Comparison of ENCODE assay signal across 30 cellular contexts in the genomic region with DNA sequence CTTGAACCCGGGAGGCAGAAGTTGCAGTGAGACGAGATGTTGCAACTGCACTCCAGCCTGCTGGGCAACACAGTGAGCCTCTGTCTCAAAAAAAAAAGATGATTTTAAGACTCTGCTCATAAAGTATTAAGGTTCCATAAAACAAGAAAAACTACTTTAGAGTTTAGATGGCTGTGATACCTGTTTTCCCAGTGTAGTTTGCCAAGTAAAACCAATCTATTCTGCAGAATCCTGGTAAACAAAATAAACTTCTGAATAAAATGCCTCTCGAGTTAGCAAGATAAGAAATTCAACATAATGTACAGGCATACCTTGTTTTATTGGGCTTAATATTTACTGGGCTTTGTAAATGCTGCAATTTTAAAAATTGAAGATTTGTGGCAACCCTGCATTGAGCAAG.
"Had no signal": no experiment of that assay in that cellular context is flagged by ENCODE, and none has a peak within 500 bp of the region (broad histone marks: within the 10 kb centered on the region; RNA-seq: fewer than 3 reads in every experiment).

No MANE protein-coding gene starts in this region.

- DNase-seq: activated B cell treated with CpG ODN at 0.5 μM for 24 hours; activated CD4-positive, alpha-beta T cell treated with anti-CD3 and anti-CD28 coated beads for 48 hours; activated CD4-positive, alpha-beta T cell treated with anti-CD3 and anti-CD28 coated beads, Interleukin-2, amount 50 U/mL, for 1 hour; activated CD4-positive, alpha-beta T cell treated with anti-CD3 and anti-CD28 coated beads, Interleukin-2, amount 50 U/mL, for 48 hours; activated CD8-positive, alpha-beta memory T cell treated with anti-CD3 and anti-CD28 coated beads for 24 hours; activated CD8-positive, alpha-beta T cell treated with anti-CD3 and anti-CD28 coated beads for 36 hours; activated effector memory CD4-positive, alpha-beta T cell treated with anti-CD3 and anti-CD28 coated beads, Interleukin-2, amount 50 U/mL, for 16 hours; activated naive CD4-positive, alpha-beta T cell treated with anti-CD3 and anti-CD28 coated beads for 36 hours; activated naive CD8-positive, alpha-beta T cell treated with anti-CD3 and anti-CD28 coated beads for 36 hours; activated naive CD8-positive, alpha-beta T cell treated with anti-CD3 and anti-CD28 coated beads, Interleukin-2, amount 50 U/mL, for 24 hours; activated T-cell treated with anti-CD3 and anti-CD28 coated beads, Interleukin-2, amount 50 U/mL, for 4 hours; adrenal gland; amygdala; aorta; body of pancreas; caudate nucleus; cortex of kidney; effector CD4-positive, alpha-beta T cell; effector memory CD8-positive, alpha-beta T cell; esophagus squamous epithelium; head of caudate nucleus; SW 1271; T-cell; T-helper 2 cell; WERI-Rb-1 had no signal

- H3K4me3 Mint-ChIP-seq: activated B cell treated with CpG ODN at 0.5 μM for 24 hours; activated CD8-positive, alpha-beta T cell treated with anti-CD3 and anti-CD28 coated beads for 36 hours; activated naive CD4-positive, alpha-beta T cell treated with anti-CD3 and anti-CD28 coated beads for 36 hours; activated naive CD4-positive, alpha-beta T cell treated with anti-CD3 and anti-CD28 coated beads, Interleukin-2, amount 50 U/mL, for 24 hours; activated naive CD8-positive, alpha-beta T cell treated with anti-CD3 and anti-CD28 coated beads for 36 hours; activated naive CD8-positive, alpha-beta T cell treated with anti-CD3 and anti-CD28 coated beads, Interleukin-2, amount 50 U/mL, for 24 hours; activated T-cell treated with anti-CD3 and anti-CD28 coated beads, Interleukin-2, amount 50 U/mL, for 4 hours; activated T-helper 1 cell treated with anti-CD3 and anti-CD28 coated beads, Interleukin-12 subunit alpha, Interleukin-12 subunit beta, Interleukin-2, Interleukin-4 antibody, amounts not matched to agents 30 ng/mL and 10 ng/mL and 1 ng/mL, durations not matched to agents 14 hours and 24 hours and 36 hours; effector memory CD8-positive, alpha-beta T cell; T-cell had no signal

- H3K27ac Mint-ChIP-seq: activated B cell treated with CpG ODN at 0.5 μM for 24 hours; activated CD8-positive, alpha-beta T cell treated with anti-CD3 and anti-CD28 coated beads for 36 hours; activated naive CD4-positive, alpha-beta T cell treated with anti-CD3 and anti-CD28 coated beads for 36 hours; activated naive CD4-positive, alpha-beta T cell treated with anti-CD3 and anti-CD28 coated beads, Interleukin-2, amount 50 U/mL, for 24 hours; activated naive CD8-positive, alpha-beta T cell treated with anti-CD3 and anti-CD28 coated beads for 36 hours; activated T-helper 1 cell treated with anti-CD3 and anti-CD28 coated beads, Interleukin-12 subunit alpha, Interleukin-12 subunit beta, Interleukin-2, Interleukin-4 antibody, amounts not matched to agents 30 ng/mL and 10 ng/mL and 1 ng/mL, durations not matched to agents 14 hours and 24 hours and 36 hours; activated T-helper 2 cell treated with anti-CD3 and anti-CD28 coated beads, Interferon-gamma antibody, Interleukin-2, Interleukin-4, amounts not matched to agents 10 μg/mL and 5 μg/mL and 100 μg/mL, durations not matched to agents 14 hours and 24 hours and 36 hours; T-cell had no signal

- H3K27ac ChIP-seq: adrenal gland, body of pancreas, epithelial cell of prostate, esophagus squamous epithelium, WERI-Rb-1 had no signal

- H3K9me3 ChIP-seq: adrenal gland, body of pancreas, esophagus squamous epithelium had no signal

- H3K4me1 Mint-ChIP-seq: activated B cell treated with CpG ODN at 0.5 μM for 24 hours had no signal

- H3K27me3 Mint-ChIP-seq: activated B cell treated with CpG ODN at 0.5 μM for 24 hours; activated CD8-positive, alpha-beta T cell treated with anti-CD3 and anti-CD28 coated beads for 36 hours; activated naive CD4-positive, alpha-beta T cell treated with anti-CD3 and anti-CD28 coated beads, Interleukin-2, amount 50 U/mL, for 24 hours; activated naive CD8-positive, alpha-beta T cell treated with anti-CD3 and anti-CD28 coated beads for 36 hours; activated naive CD8-positive, alpha-beta T cell treated with anti-CD3 and anti-CD28 coated beads, Interleukin-2, amount 50 U/mL, for 24 hours; effector memory CD8-positive, alpha-beta T cell; T-cell had no signal

- H3K4me3 ChIP-seq: adrenal gland, body of pancreas, esophagus squamous epithelium had no signal

- ATAC-seq: activated CD4-positive, CD25-positive, alpha-beta regulatory T cell treated with anti-CD3 and anti-CD28 coated beads, Interleukin-2, amount 50 U/mL, for 24 hours; activated CD8-positive, alpha-beta T cell treated with anti-CD3 and anti-CD28 coated beads for 36 hours; activated naive CD8-positive, alpha-beta T cell treated with anti-CD3 and anti-CD28 coated beads, Interleukin-2, amount 50 U/mL, for 24 hours; activated T-cell treated with anti-CD3 and anti-CD28 coated beads, Interleukin-2, amount 50 U/mL, for 4 hours; body of pancreas; effector memory CD8-positive, alpha-beta T cell; T-cell had no signal

- H3K27me3 ChIP-seq: adrenal gland, body of pancreas, esophagus squamous epithelium had no signal

- H3K9me3 Mint-ChIP-seq: activated B cell treated with CpG ODN at 0.5 μM for 24 hours; activated CD8-positive, alpha-beta T cell treated with anti-CD3 and anti-CD28 coated beads for 36 hours; activated naive CD4-positive, alpha-beta T cell treated with anti-CD3 and anti-CD28 coated beads for 36 hours; activated naive CD4-positive, alpha-beta T cell treated with anti-CD3 and anti-CD28 coated beads, Interleukin-2, amount 50 U/mL, for 24 hours; activated naive CD8-positive, alpha-beta T cell treated with anti-CD3 and anti-CD28 coated beads for 36 hours; activated naive CD8-positive, alpha-beta T cell treated with anti-CD3 and anti-CD28 coated beads, Interleukin-2, amount 50 U/mL, for 24 hours; activated T-cell treated with anti-CD3 and anti-CD28 coated beads, Interleukin-2, amount 50 U/mL, for 4 hours; activated T-helper 1 cell treated with anti-CD3 and anti-CD28 coated beads, Interleukin-12 subunit alpha, Interleukin-12 subunit beta, Interleukin-2, Interleukin-4 antibody, amounts not matched to agents 30 ng/mL and 10 ng/mL and 1 ng/mL, durations not matched to agents 14 hours and 24 hours and 36 hours; activated T-helper 2 cell treated with anti-CD3 and anti-CD28 coated beads, Interferon-gamma antibody, Interleukin-2, Interleukin-4, amounts not matched to agents 10 μg/mL and 5 μg/mL and 100 μg/mL, durations not matched to agents 14 hours and 24 hours and 36 hours; effector memory CD8-positive, alpha-beta T cell; T-cell had no signal
